ENCODE assay signal across 31 cellular contexts in genomic region chr5:127911619-127912018, GRCh38.
"Had no signal": no experiment of that assay in that cellular context is flagged by ENCODE, and none has a peak within 500 bp of the region (broad histone marks: within the 10 kb centered on the region; RNA-seq: fewer than 3 reads in every experiment).

No MANE protein-coding gene starts in this region.

- H3K9me3 ChIP-seq: esophagus muscularis mucosa, gastrocnemius medialis had no signal

- ATAC-seq: activated CD4-positive, alpha-beta T cell treated with anti-CD3 and anti-CD28 coated beads for 36 hours; activated CD8-positive, alpha-beta T cell treated with anti-CD3 and anti-CD28 coated beads for 36 hours; activated T-cell treated with anti-CD3 and anti-CD28 coated beads, Interleukin-2, amount 50 U/mL, for 4 hours; activated T-helper 17 cell treated with anti-CD3 and anti-CD28 coated beads, Interleukin-2, amount 50 U/mL, for 72 hours; effector memory CD8-positive, alpha-beta T cell; foreskin keratinocyte; gastrocnemius medialis; T-cell had no signal

- H3K27me3 ChIP-seq: brain microvascular endothelial cell, esophagus muscularis mucosa, foreskin keratinocyte, gastrocnemius medialis had no signal

- H3K4me1 ChIP-seq: foreskin keratinocyte had no signal

- H3K36me3 ChIP-seq: brain microvascular endothelial cell, esophagus muscularis mucosa, gastrocnemius medialis had no signal

- H3K4me3 ChIP-seq: esophagus muscularis mucosa, gastrocnemius medialis had no signal

- H3K27ac ChIP-seq: brain microvascular endothelial cell, esophagus muscularis mucosa, foreskin keratinocyte, gastrocnemius medialis had no signal

- DNase-seq: activated CD4-positive, alpha-beta T cell treated with anti-CD3 and anti-CD28 coated beads for 36 hours; activated CD4-positive, alpha-beta T cell treated with anti-CD3 and anti-CD28 coated beads, Interleukin-2, amount 50 U/mL, for 1 hour; activated CD4-positive, alpha-beta T cell treated with anti-CD3 and anti-CD28 coated beads, Interleukin-2, amount 50 U/mL, for 48 hours; activated CD4-positive, CD25-positive, alpha-beta regulatory T cell; activated CD4-positive, CD25-positive, alpha-beta regulatory T cell treated with anti-CD3 and anti-CD28 coated beads, Interleukin-2, amount 50 U/mL, for 72 hours; activated CD8-positive, alpha-beta memory T cell treated with anti-CD3 and anti-CD28 coated beads for 24 hours; activated CD8-positive, alpha-beta T cell treated with anti-CD3 and anti-CD28 coated beads for 36 hours; activated effector memory CD4-positive, alpha-beta T cell treated with Interleukin-2 at 50 U/mL for 16 hours; activated gamma-delta T cell treated with Interleukin-2 at 50 U/mL for 16 hours; activated naive CD4-positive, alpha-beta T cell treated with anti-CD3 and anti-CD28 coated beads, Interleukin-2, amount 50 U/mL, for 16 hours; activated naive CD4-positive, alpha-beta T cell treated with Interleukin-2 at 50 U/mL for 16 hours; activated T-cell treated with anti-CD3 and anti-CD28 coated beads, Interleukin-2, amount 50 U/mL, for 4 hours; amniotic stem cell; anterior cingulate cortex; brain microvascular endothelial cell; cortex of kidney; dermis blood vessel endothelial cell; effector CD4-positive, alpha-beta T cell; effector memory CD8-positive, alpha-beta T cell; erythroblast; foreskin keratinocyte; gastrocnemius medialis; glutamatergic neuron; SW 1271; T-cell; T1000 had no signal

- FAIRE-seq: astrocyte, bronchial epithelial cell, colon had no signal
